Comparison of ENCODE assay signal across 29 cellular contexts in the genomic region with DNA sequence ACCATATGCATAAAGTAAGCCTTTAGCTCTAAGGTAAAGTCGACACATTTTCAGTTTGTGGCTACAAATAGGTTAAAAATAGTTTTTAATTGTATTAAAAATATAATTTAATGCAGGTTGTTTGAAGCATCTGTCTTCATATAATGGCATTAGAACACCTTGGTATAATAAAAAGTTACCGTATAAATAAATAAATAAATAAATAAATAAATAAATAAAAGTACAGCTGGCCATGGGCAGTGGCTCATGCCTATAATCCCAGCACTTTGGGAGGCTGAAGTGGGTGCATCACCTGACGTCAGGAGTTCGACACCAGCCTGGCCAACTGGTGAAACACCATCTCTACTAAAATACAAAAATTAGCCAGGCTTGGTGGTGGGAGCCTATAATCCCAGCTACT.
"Had no signal": no experiment of that assay in that cellular context is flagged by ENCODE, and none has a peak within 500 bp of the region (broad histone marks: within the 10 kb centered on the region; RNA-seq: fewer than 3 reads in every experiment).

No MANE protein-coding gene starts in this region.

- ATAC-seq: effector memory CD8-positive, alpha-beta T cell; esophagus mucosa; foreskin keratinocyte; gastrocnemius medialis; gastroesophageal sphincter; heart left ventricle; heart right ventricle had no signal

- H3K4me1 ChIP-seq: colonic mucosa, esophagus muscularis mucosa, esophagus squamous epithelium, foreskin keratinocyte, gastroesophageal sphincter, heart left ventricle, heart right ventricle had no signal

- H3K9me3 ChIP-seq: colonic mucosa, esophagus muscularis mucosa, esophagus squamous epithelium, gastrocnemius medialis, gastroesophageal sphincter, heart left ventricle, heart right ventricle had no signal

- H3K4me2 ChIP-seq: hepatocyte had no signal

- FAIRE-seq: colon, endometrium, endothelial cell of umbilical vein, frontal cortex had no signal

- DNase-seq: colonic mucosa; cortex of kidney; dermis blood vessel endothelial cell; dorsolateral prefrontal cortex; effector CD4-positive, alpha-beta T cell; effector CD8-positive, alpha-beta T cell; effector memory CD4-positive, alpha-beta T cell; effector memory CD8-positive, alpha-beta T cell; endodermal cell; erythroblast; esophagus squamous epithelium; foreskin fibroblast; foreskin keratinocyte; foreskin melanocyte; gastrocnemius medialis; glutamatergic neuron; head of caudate nucleus; heart left ventricle; heart right ventricle had no signal

- H3K27ac ChIP-seq: colonic mucosa, coronary artery, dorsolateral prefrontal cortex, epithelial cell of prostate, esophagus muscularis mucosa, esophagus squamous epithelium, foreskin keratinocyte, gastrocnemius medialis, gastroesophageal sphincter, heart left ventricle, heart right ventricle, hepatocyte had no signal

- H3K4me3 ChIP-seq: colonic mucosa, coronary artery, dorsolateral prefrontal cortex, esophagus muscularis mucosa, esophagus squamous epithelium, gastrocnemius medialis, gastroesophageal sphincter, heart left ventricle, heart right ventricle, hepatocyte had no signal
